ENCODE assay signal across 8 cellular contexts in the genomic region with DNA sequence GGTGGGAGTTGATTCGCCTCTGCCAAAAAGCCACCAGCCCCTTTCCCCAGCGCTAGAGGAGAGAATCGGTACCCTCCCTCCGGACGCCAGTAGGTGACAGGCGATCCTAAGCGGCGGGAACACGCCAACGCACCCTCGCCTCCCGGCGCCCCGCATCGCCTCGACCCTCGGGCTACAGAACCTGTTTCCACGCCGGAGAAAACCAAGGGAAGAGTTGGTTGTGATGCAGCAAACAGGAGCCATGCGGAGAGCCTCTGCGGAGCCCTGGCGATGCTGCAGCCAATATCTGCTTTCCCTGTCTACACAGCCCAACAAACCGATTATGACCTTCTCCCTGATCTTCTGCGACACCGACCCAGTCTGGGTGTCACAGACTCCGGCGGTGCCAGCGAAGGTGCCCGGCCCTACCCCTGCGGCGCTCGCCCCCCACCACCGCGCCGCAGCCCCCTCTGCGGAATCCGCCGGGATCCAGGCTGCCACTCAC.
A peak's percentile ranks its signal among the peaks of the same experiment; 100 is the strongest.
DNase-seq lines count a peak whose midpoint lies in the region.

No MANE protein-coding gene starts in this region.

- DNase-seq in NCI-H524 (lab: John Stamatoyannopoulos, UW) = peak; percentile 33 to 66
- DNase-seq in NCI-H524 treated with DMSO at 0.1 percent for 48 hours (lab: John Stamatoyannopoulos, UW) = no peak
- peak; percentile 17 for DNase-seq in HCEC 1CT
- DNase-seq in NCI-H1930 (lab: John Stamatoyannopoulos, UW) = peak; percentile 69 to 71
- DNase-seq in anterior cingulate cortex (lab: John Stamatoyannopoulos, UW) = peak in 30 of 58 donors; percentile 7 to 51 (median 26)
- no peak for DNase-seq in skeletal muscle cell (ENCODE audit: low read depth)
- no peak for DNase-seq in CD1c-positive myeloid dendritic cell (ENCODE audit: extremely low spot score)

- H3K4me3 ChIP-seq in iPS-18c (ENCODE audit: insufficient read depth, low read depth, low read length) (peak overlapping the region; percentile 64), skeletal muscle cell (ENCODE audit: low read depth, low read length) (peak overlapping the region; percentile 97)

- no peaks in the 10 kb centered on the region for H3K9me3 ChIP-seq in iPS-18c (ENCODE audit: control insufficient read depth, insufficient read depth, low read length)

Comparison
In these comparisons a context has a peak if more than half of its experiments do, and no peak if none do; other contexts are left out.
1. DNase-seq: peak in NCI-H524 (2 of 2), HCEC 1CT (single experiment), NCI-H1930 (2 of 2) and anterior cingulate cortex (30 of 58); none in NCI-H524 treated with DMSO at 0.1 percent for 48 hours (single experiment), skeletal muscle cell (single experiment) and CD1c-positive myeloid dendritic cell (single experiment).